9 cellular contexts compared by ENCODE assay signal in the genomic region with DNA sequence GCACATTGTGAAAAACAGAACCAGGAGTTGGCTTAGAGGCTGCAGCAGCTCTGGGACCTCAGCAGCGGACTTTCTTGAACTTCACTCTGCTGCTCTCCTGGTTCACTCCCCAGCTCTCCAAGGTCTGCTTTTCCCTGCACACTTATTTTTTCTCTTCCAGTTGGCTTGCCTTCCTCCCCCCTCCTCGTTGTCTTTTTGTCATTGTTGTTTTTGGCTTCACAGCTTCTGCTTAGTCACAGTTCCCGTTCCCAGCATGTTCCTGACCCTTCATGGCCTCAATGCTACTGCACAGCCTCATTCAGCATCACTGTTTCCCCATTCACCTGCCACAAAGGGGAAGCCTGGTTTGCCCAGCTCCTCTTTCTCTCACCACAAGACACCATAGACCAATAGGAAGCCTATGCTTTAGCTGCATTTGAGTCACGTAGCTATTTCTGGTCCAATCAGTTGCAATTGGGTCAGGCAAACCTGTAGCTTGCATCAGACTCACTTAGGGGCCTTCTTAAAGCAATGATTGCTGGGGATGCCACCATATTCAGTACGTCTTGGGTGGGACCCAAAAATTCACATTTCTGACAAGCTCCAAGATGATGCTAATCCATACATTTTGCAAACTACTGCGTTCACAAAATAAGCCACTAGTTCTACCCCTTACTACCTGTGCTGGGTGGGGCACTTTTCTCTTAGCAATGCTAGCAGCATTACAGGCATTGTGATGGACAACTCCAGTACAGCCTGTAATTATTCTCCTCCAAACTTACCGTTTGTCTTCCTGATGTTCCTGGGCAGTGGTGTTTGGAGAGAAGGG. TPM values are rescaled to one million over a fixed set of nuclear protein-coding genes. Genes with fewer than 3 reads are reported as not detected.
DNase-seq lines count a peak whose midpoint lies in the region; ATAC-seq, FAIRE-seq and TF ChIP-seq lines count a peak whose summit lies in the region.
"Had no signal": no experiment of that assay in that cellular context is flagged by ENCODE, and none has a peak within 500 bp of the region (broad histone marks: within the 10 kb centered on the region; RNA-seq: fewer than 3 reads in every experiment).

No MANE protein-coding gene starts in this region.

- no peak overlapping the region for H3K23ac ChIP-seq in H1 (ENCODE audit: insufficient read length)

- H4K8ac ChIP-seq in H1 (ENCODE audit: extremely low read depth, insufficient read depth, low read length): peak overlapping the region; percentile 28; the same call in 1 of the 2 replicates

- no peak overlapping the region for H3K27ac ChIP-seq in Panc1 (ENCODE audit: low read length)
- no peak overlapping the region for H3K27ac ChIP-seq in H1 (ENCODE audit: low read depth, low read length)
- peak overlapping the region in 1 of 4 donors; percentile 36 for H3K27ac ChIP-seq in pancreas
- H3K27ac ChIP-seq: SJSA1 had no signal

- WGBS in H1 (ENCODE audit: extremely low coverage in 1 of 2, insufficient coverage in 1 of 2, insufficient read length in 1 of 2, insufficient replicate concordance in 2 of 2, low coverage in 1 of 2, low lambda C conversion rate in 2 of 2, missing lambda C conversion rate in 1 of 2), 2 experiments: 82% methylated on average over 7 of the region's 7 CpGs; no CpG with 5 or more reads in 1 of the 2 experiments
- WGBS in pancreas, 2 donors: 50 to 52% methylated on average over 7 of the region's 7 CpGs

- H3K4me3 ChIP-seq in Panc1 (ENCODE audit: low read depth in 2 of 2, low read length in 2 of 2): peak overlapping the region in 1 of 2 experiments; percentile 28; a peak in 2 of 4 replicates
- no peak overlapping the region for H3K4me3 ChIP-seq in H1 (ENCODE audit: extremely low read depth in 1 of 4, insufficient read depth in 2 of 4, low read depth in 3 of 4, low read length in 4 of 4)
- H3K4me3 ChIP-seq in pancreas: no peak overlapping the region
- H3K4me3 ChIP-seq: SJSA1 had no signal

- no peak overlapping the region for H3K56ac ChIP-seq in H1 (replicated peaks; ENCODE audit: insufficient read length, low read depth, low read length)

- no peak overlapping the region for H2BK12ac ChIP-seq in H1 (ENCODE audit: low read depth, low read length)

- intact Hi-C loops in Panc1 (cut with micrococcal nuclease; ENCODE audit: unreplicated experiment) (no loop called here), pancreas (cut with DNase I) (no loop called here)

- H3K4me2 ChIP-seq in H1 (ENCODE audit: insufficient read depth in 1 of 2, low read depth in 2 of 2, low read length in 2 of 2): no peak overlapping the region; a peak in 1 of 4 replicates

- BruUV-seq in Panc1 (replicated peaks; lab: Mats Ljungman, UMichigan): no TSS peak

- H2AK5ac ChIP-seq in H1 (ENCODE audit: low read depth, low read length): no peak overlapping the region

- DNase-seq in Panc1 (ENCODE audit: low read depth, low spot score) (no peak), H1 (ENCODE audit: low read depth in 1 of 2, low spot score in 2 of 2) (no peak), pancreas (peak in 3 of 6 donors; percentile 18 to 66 (median 31)), mesenteric fat pad (ENCODE audit: low spot score) (no peak), NCI-H345 treated with DMSO at 0.1 percent for 48 hours (lab: John Stamatoyannopoulos, UW; ENCODE audit: unreplicated experiment) (no peak), DMS79 treated with DMSO at 0.1 percent for 48 hours (lab: John Stamatoyannopoulos, UW) (no peak)

- H4K5ac ChIP-seq in H1 (ENCODE audit: insufficient read length, low read depth, low read length): no peak overlapping the region

- no peak overlapping the region for H3K14ac ChIP-seq in H1 (ENCODE audit: insufficient read length)

- no peak overlapping the region for H2BK15ac ChIP-seq in H1 (ENCODE audit: low read length)

- CTCF ChIA-PET in Panc1 (lab: Charles Lee): no interaction called here
- CTCF ChIA-PET in H1 (lab: Charles Lee; ENCODE audit: partially characterized antibody): interaction anchor here (1.0 to 1.6 kb wide), 3 partner anchors 12 to 158 kb away, joined by 3 to 4 read pairs (median 3); no protein-coding TSS in a partner anchor

- H3K23me2 ChIP-seq in H1 (ENCODE audit: low read depth, low read length): 0 out of 2 replicates have a peak, but pooled peaks cover 2% of the 10 kb centered on the region

- H2BK120ac ChIP-seq in H1 (replicated peaks; ENCODE audit: low read depth, low read length): no peak overlapping the region

- H2AFZ ChIP-seq in H1 (ENCODE audit: low read length): peak overlapping the region; percentile 22; the same call in 1 of the 2 replicates

- no peaks in the 10 kb centered on the region for H4K20me1 ChIP-seq in H1 (replicated peaks in 1 of 2; ENCODE audit: control insufficient read depth in 1 of 2, insufficient read depth in 2 of 2, low read length in 2 of 2)

- no peak overlapping the region for H2BK20ac ChIP-seq in H1 (ENCODE audit: low read length)

- no peak overlapping the region for H3K9ac ChIP-seq in H1 (replicated peaks in 1 of 4; ENCODE audit: extremely low read depth in 1 of 4, low read depth in 3 of 4, low read length in 3 of 4)

- in situ Hi-C loops in Panc1 (cut with HindIII; ENCODE audit: low pct_unique_long_range_greater_than_20kb, low sequenced_read_pairs): no loop called here

- no peaks in the 10 kb centered on the region for H3K79me2 ChIP-seq in H1 (ENCODE audit: control insufficient read depth in 1 of 2, insufficient read depth in 2 of 2, low read length in 2 of 2)

- H3K4ac ChIP-seq in H1 (replicated peaks; ENCODE audit: insufficient read length, low read depth, low read length): no peak overlapping the region

- no peak for TF ChIP-seq POLR2A in H1 (IDR thresholded peaks at IDR 0.05; ENCODE audit: control extremely low read depth in 1 of 2, low read depth in 2 of 2, low read length in 2 of 2)

- H3K79me1 ChIP-seq in H1 (ENCODE audit: low read depth, low read length): no peaks in the 10 kb centered on the region

- H4K91ac ChIP-seq in H1 (replicated peaks; ENCODE audit: insufficient read length, low read length): no peak overlapping the region

- no peak for FAIRE-seq in H1 (lab: Jason Lieb, UNC)
- no peak for FAIRE-seq in pancreas (lab: Jason Lieb, UNC)

- H3K9me3 ChIP-seq in Panc1 (ENCODE audit: control insufficient read depth, insufficient read depth, low read depth, low read length) (no peaks in the 10 kb centered on the region), H1 (ENCODE audit: insufficient read depth in 2 of 2, low read depth in 1 of 2, low read length in 1 of 2) (no peaks in the 10 kb centered on the region), pancreas (no peaks in the 10 kb centered on the region)
- H3K9me3 ChIP-seq: SJSA1 had no signal

- H3K27me3 ChIP-seq in Panc1 (ENCODE audit: control insufficient read depth, insufficient read depth, low read length): no peaks in the 10 kb centered on the region
- no peaks in the 10 kb centered on the region for H3K27me3 ChIP-seq in H1 (replicated peaks in 1 of 4; ENCODE audit: control insufficient read depth in 3 of 4, extremely low read depth in 1 of 4, insufficient read depth in 3 of 4, low read length in 3 of 4)
- no peaks in the 10 kb centered on the region for H3K27me3 ChIP-seq in pancreas
- H3K27me3 ChIP-seq: SJSA1 had no signal

- POLR2A ChIA-PET in Panc1 (lab: Charles Lee) (no interaction called here), H1 (lab: Charles Lee; ENCODE audit: partially characterized antibody) (interaction anchor here (0.5 to 2.8 kb wide), 4 partner anchors 8 to 1325 kb away, joined by 3 to 26 read pairs (median 6); a partner anchor contains a TSS)

- H3K36me3 ChIP-seq in Panc1 (ENCODE audit: control insufficient read depth, insufficient read depth, low read length) (no peaks in the 10 kb centered on the region), H1 (ENCODE audit: control insufficient read depth in 2 of 4, insufficient read depth in 4 of 4, low read length in 3 of 4) (no peaks in the 10 kb centered on the region), pancreas (no peaks in the 10 kb centered on the region)
- H3K36me3 ChIP-seq: SJSA1 had no signal

- TF ChIP-seq RAD21 in H1 (IDR thresholded peaks at IDR 0.05 in 1 of 2, conservative IDR thresholded peaks at IDR 0.05 in 1 of 2; ENCODE audit: low read depth in 2 of 2, low read length in 2 of 2): no peak

- ATAC-seq in GM18520 (IDR thresholded peaks at IDR 0.05; ENCODE audit: unreplicated experiment) (peak; percentile 57), HG02678 (IDR thresholded peaks at IDR 0.05; ENCODE audit: unreplicated experiment) (peak; percentile 50), Panc1 (peak; percentile 86), pancreas (peak; percentile 62 to 88 (median 74))

- H2BK5ac ChIP-seq in H1 (ENCODE audit: low read depth, low read length): no peak overlapping the region

- TF ChIP-seq CTCF in Panc1 (IDR thresholded peaks at IDR 0.05) (no peak), H1 (IDR thresholded peaks at IDR 0.05; ENCODE audit: control extremely low read depth in 1 of 3, insufficient read depth in 1 of 3, low read depth in 1 of 3, low read length in 3 of 3) (no peak), pancreas (IDR thresholded peaks at IDR 0.05) (no peak)

- peaks cover 6% of the 10 kb centered on the region; the same call in 1 of the 2 replicates for H3K4me1 ChIP-seq in Panc1 (ENCODE audit: control insufficient read depth, insufficient read depth, low read length)
- no peaks in the 10 kb centered on the region; a peak in 1 of 7 replicates for H3K4me1 ChIP-seq in H1 (replicated peaks in 1 of 4; ENCODE audit: control insufficient read depth in 3 of 4, insufficient read depth in 4 of 4, low read length in 3 of 4)
- peaks cover 0 to 7% (median 7%) of the 10 kb centered on the region in 3 donors for H3K4me1 ChIP-seq in pancreas
- H3K4me1 ChIP-seq: SJSA1 had no signal

- TF ChIP-seq EP300 in H1 (IDR thresholded peaks at IDR 0.05; ENCODE audit: borderline replicate concordance in 1 of 2, low read depth in 2 of 2, low read length in 2 of 2): no peak

- no peak overlapping the region for H3K18ac ChIP-seq in H1 (ENCODE audit: extremely low read depth, low read length)

RNA-seq across cellular contexts. Expression of a gene that starts 7.8 kb away (rescaled TPM):
- total RNA-seq in Panc1 (2021; ENCODE audit: unreplicated experiment): 15.5 TPM
- 12.7 TPM for polyA plus RNA-seq in Panc1 (2012; ENCODE audit: insufficient read length)
- total RNA-seq in H1 (2021; fragmentation: NEBNext Ultra II Directional; extraction: Animal tissue kit (Norgen Biotek cat#: 25700)): 10.0 and 12.5 TPM in 2 replicates
- polyA plus RNA-seq in H1 (2011; rRNA removed): 15.0 and 15.1 TPM in 2 replicates
- 14.2 TPM for polyA plus RNA-seq in H1 (2011; cell fraction: cytosol; rRNA removed)
- polyA plus RNA-seq in H1 (2011; cell fraction: nucleus; rRNA removed): 13.3 TPM
- 11.0 to 12.0 TPM (median 11.9 TPM) in 4 replicates for polyA plus RNA-seq in H1 (2012, experiment 1 of 2)
- 4.6 TPM for polyA plus RNA-seq in H1 (2012, experiment 2 of 2)
- 13.8 TPM for polyA plus RNA-seq in H1 (2013, experiment 1 of 2)
- polyA plus RNA-seq in H1 (2013, experiment 2 of 2): 16.4 TPM
- 15.3 and 18.7 TPM in 2 replicates for polyA minus RNA-seq in H1 (2011; rRNA and poly(A)+ RNA removed)
- 8.4 TPM for polyA minus RNA-seq in H1 (2011; cell fraction: cytosol; rRNA and poly(A)+ RNA removed)
- polyA minus RNA-seq in H1 (2011; cell fraction: nucleus; rRNA and poly(A)+ RNA removed): 52.8 TPM
- total RNA-seq in pancreas: 10 to 100 TPM; 10.3 to 25.8 (median 12.6) TPM
- polyA plus RNA-seq in pancreas: 10 to 100 TPM in 1 of 2 donors, 1 to 10 TPM in 1; 7.1 to 15.5 TPM
- total RNA-seq in mesenteric fat pad: 32.3 TPM

RNA-seq across cellular contexts. Expression of a gene that starts 18.3 kb away (rescaled TPM):
- total RNA-seq in Panc1 (2021; ENCODE audit: unreplicated experiment): 8.7 TPM
- polyA plus RNA-seq in Panc1 (2012; ENCODE audit: insufficient read length): 6.5 TPM
- 11.5 and 16.3 TPM in 2 replicates for total RNA-seq in H1 (2021; fragmentation: NEBNext Ultra II Directional; extraction: Animal tissue kit (Norgen Biotek cat#: 25700))
- polyA plus RNA-seq in H1 (2011; rRNA removed): 2.0 and 2.5 TPM in 2 replicates
- 3.3 TPM for polyA plus RNA-seq in H1 (2011; cell fraction: cytosol; rRNA removed)
- polyA plus RNA-seq in H1 (2011; cell fraction: nucleus; rRNA removed): 9.5 TPM
- polyA plus RNA-seq in H1 (2012, experiment 1 of 2): 3.1 to 7.3 TPM (median 4.0 TPM) in 4 replicates
- polyA plus RNA-seq in H1 (2012, experiment 2 of 2): 0.64 TPM
- polyA plus RNA-seq in H1 (2013, experiment 1 of 2): 4.2 TPM
- polyA plus RNA-seq in H1 (2013, experiment 2 of 2): 3.5 TPM
- 21.2 and 23.3 TPM in 2 replicates for polyA minus RNA-seq in H1 (2011; rRNA and poly(A)+ RNA removed)
- polyA minus RNA-seq in H1 (2011; cell fraction: cytosol; rRNA and poly(A)+ RNA removed): 12.2 TPM
- 63.0 TPM for polyA minus RNA-seq in H1 (2011; cell fraction: nucleus; rRNA and poly(A)+ RNA removed)
- total RNA-seq in pancreas: 10 to 100 TPM in 4 of 6 donors, 1 to 10 TPM in 2; 8.0 to 19.1 (median 11.1) TPM
- 1 to 10 TPM; 4.5 to 9.3 TPM for polyA plus RNA-seq in pancreas
- 38.9 TPM for total RNA-seq in mesenteric fat pad
